8 cellular contexts compared by ENCODE assay signal in genomic region chr19:926595-927043, GRCh38. TPM values are rescaled to one million over a fixed set of nuclear protein-coding genes. Genes with fewer than 3 reads are reported as not detected.
DNase-seq lines count a peak whose midpoint lies in the region; ATAC-seq and TF ChIP-seq lines count a peak whose summit lies in the region.

No MANE protein-coding gene starts in this region.

- no peak for ATAC-seq in GM21619 (IDR thresholded peaks at IDR 0.05; ENCODE audit: unreplicated experiment)

- H3K27me3 Mint-ChIP-seq in neural crest cell (ENCODE audit: low read depth): peaks cover 13% of the 10 kb centered on the region

- no peak overlapping the region for H3K27ac Mint-ChIP-seq in neural crest cell (ENCODE audit: unreplicated experiment)

- no peak overlapping the region for H2AFZ ChIP-seq in fibroblast of lung (ENCODE audit: low read length)

- POLR2A ChIA-PET in HEK293 (lab: Yijun Ruan, JAX): no interaction called here

- H3K9ac ChIP-seq in fibroblast of lung (ENCODE audit: insufficient read depth, low read length): peak overlapping the region; percentile 52

- peak overlapping the region; percentile 95 for H3K4me3 Mint-ChIP-seq in neural crest cell

- no peaks in the 10 kb centered on the region for H3K27me3 ChIP-seq in fibroblast of lung (ENCODE audit: control insufficient read depth, insufficient read depth, low read length)

- no peaks in the 10 kb centered on the region for H3K36me3 Mint-ChIP-seq in neural crest cell (ENCODE audit: low read depth)

- no peaks in the 10 kb centered on the region for H4K20me1 ChIP-seq in fibroblast of lung (ENCODE audit: control insufficient read depth, extremely low read depth, insufficient read depth, low read length)

- no peaks in the 10 kb centered on the region for H3K9me3 ChIP-seq in HEK293 (ENCODE audit: control insufficient read depth, insufficient read depth, low read depth, low read length)
- H3K9me3 ChIP-seq in fibroblast of lung (ENCODE audit: control insufficient read depth, insufficient read depth, low read depth, low read length): no peaks in the 10 kb centered on the region

- H3K9me3 Mint-ChIP-seq in neural crest cell: no peaks in the 10 kb centered on the region

- CTCF ChIA-PET in HEK293 (lab: Yijun Ruan, JAX): no interaction called here

- H3K4me1 ChIP-seq in HEK293 (ENCODE audit: control insufficient read depth, insufficient read depth, low read length): no peaks in the 10 kb centered on the region; the same call in 1 of the 2 replicates
- H3K4me1 ChIP-seq in fibroblast of lung (ENCODE audit: control insufficient read depth, extremely low read depth, insufficient read depth, low read length): peaks cover 6% of the 10 kb centered on the region

- no peak overlapping the region for H3K4me2 ChIP-seq in fibroblast of lung (ENCODE audit: extremely low read depth, insufficient read depth, low read length)

- peak overlapping the region; percentile 83 for H3K4me3 ChIP-seq in HEK293 (ENCODE audit: low read depth, low read length)
- peak overlapping the region; percentile 40 to 84 (median 66) for H3K4me3 ChIP-seq in fibroblast of lung (replicated peaks in 1 of 4; ENCODE audit: control extremely low read depth in 1 of 4, insufficient read depth in 1 of 4, low read depth in 3 of 4, low read length in 4 of 4)

- H3K36me3 ChIP-seq in HEK293 (ENCODE audit: control insufficient read depth in 2 of 2, insufficient read depth in 1 of 2, low read length in 2 of 2) (peaks cover 0 to 19% of the 10 kb centered on the region in 2 experiments; a peak in 2 of 3 replicates), fibroblast of lung (ENCODE audit: control insufficient read depth, insufficient read depth, low read length) (peaks cover 2% of the 10 kb centered on the region)

- peaks cover 22% of the 10 kb centered on the region for H3K79me2 ChIP-seq in fibroblast of lung (ENCODE audit: control insufficient read depth, insufficient read depth, low read length)

- H3K27ac ChIP-seq in C4-2B (peak overlapping the region; percentile 91), HEK293 (ENCODE audit: extremely low read depth, low read depth, low read length) (peak overlapping the region; percentile 82; the same call in 1 of the 2 replicates), fibroblast of lung (ENCODE audit: insufficient read depth, low read length) (peak overlapping the region; percentile 63)

- peaks cover 8% of the 10 kb centered on the region for H3K4me1 Mint-ChIP-seq in neural crest cell

- peak; percentile 49 for DNase-seq in UCSD-AML1 (lab: John Stamatoyannopoulos, UW; ENCODE audit: unreplicated experiment)
- DNase-seq in fibroblast of lung (ENCODE audit: low read depth in 2 of 2): no peak
- DNase-seq in neural crest cell (ENCODE audit: low read depth, low spot score): no peak
- no peak for DNase-seq in putamen (ENCODE audit: low spot score)
- DNase-seq in NCI-H1092 treated with DMSO at 0.1 percent for 48 hours (lab: John Stamatoyannopoulos, UW): no peak

- TF ChIP-seq CTCF in C4-2B (conservative IDR thresholded peaks at IDR 0.05) (no peak), HEK293 (tag by site-specific recombination; IDR thresholded peaks at IDR 0.05) (no peak), fibroblast of lung (conservative IDR thresholded peaks at IDR 0.05 in 1 of 2, IDR thresholded peaks at IDR 0.05 in 1 of 2; ENCODE audit: low read depth in 1 of 2, low read length in 2 of 2) (no peak), neural crest cell (conservative IDR thresholded peaks at IDR 0.05) (no peak)

TF ChIP-seq in HEK293, 187 proteins besides CTCF, POLR2A, EP300 and RAD21 (continues in another document):
- TF ChIP-seq ZBTB21 (tag by site-specific recombination; IDR thresholded peaks at IDR 0.05) (no peak), ZNF544 (tag by site-specific recombination; IDR thresholded peaks at IDR 0.05) (no peak), ZBTB8A (tag by site-specific recombination; IDR thresholded peaks at IDR 0.05) (peak; percentile 74; the same call in 1 of the 2 replicates), PRDM4 (tag by site-specific recombination; IDR thresholded peaks at IDR 0.05) (peak; percentile 64), ZBTB26 (tag by site-specific recombination; optimal IDR thresholded peaks at IDR 0.05) (peak; percentile 37), ZNF335 (tag by site-specific recombination; conservative IDR thresholded peaks at IDR 0.05) (0 out of 2 replicates have a peak, but pooled peaks have one; percentile 30), GLIS2 (tag by site-specific recombination; IDR thresholded peaks at IDR 0.05) (peak; percentile 51; the same call in 1 of the 2 replicates), ZBTB20 (tag by site-specific recombination; IDR thresholded peaks at IDR 0.05) (peak; percentile 63; the same call in 1 of the 2 replicates), ZNF341 (tag by site-specific recombination; IDR thresholded peaks at IDR 0.05; ENCODE audit: low read depth) (peak; percentile 60), ZNF645 (tag by site-specific recombination; IDR thresholded peaks at IDR 0.05) (no peak), SCRT2 (tag by site-specific recombination; IDR thresholded peaks at IDR 0.05) (no peak), ZFP37 (tag by site-specific recombination; IDR thresholded peaks at IDR 0.05) (no peak), ZNF394 (tag by site-specific recombination; IDR thresholded peaks at IDR 0.05; ENCODE audit: borderline replicate concordance) (no peak), ZNF580 (tag by site-specific recombination; IDR thresholded peaks at IDR 0.05) (no peak), ZBTB17 (tag by site-specific recombination; IDR thresholded peaks at IDR 0.05) (no peak)

RNA-seq across cellular contexts. Expression of gene ARID3A, which starts 0.8 kb away (rescaled TPM):
- 12.1 and 14.9 TPM in 2 replicates for total RNA-seq in fibroblast of lung
- polyA plus RNA-seq in fibroblast of lung: 6.4 and 8.7 TPM in 2 replicates
- 10.5 and 12.5 TPM in 2 replicates for polyA plus RNA-seq in fibroblast of lung (2012)
- 32.6 and 39.3 TPM in 2 replicates for polyA minus RNA-seq in fibroblast of lung (ENCODE audit: low replicate concordance)
- total RNA-seq in neural crest cell: 48.4 and 58.9 TPM in 2 replicates

RNA-seq across cellular contexts. Expression of gene KISS1R, which starts 9.5 kb away (rescaled TPM):
- total RNA-seq in fibroblast of lung: not detected in 2 replicates
- not detected in 2 replicates for polyA plus RNA-seq in fibroblast of lung
- polyA plus RNA-seq in fibroblast of lung (2012): not detected in 2 replicates
- not detected in 2 replicates for polyA minus RNA-seq in fibroblast of lung (ENCODE audit: low replicate concordance)
- total RNA-seq in neural crest cell: 2.2 and 2.4 TPM in 2 replicates

RNA-seq across cellular contexts. Expression of gene R3HDM4, which starts 13.6 kb away (rescaled TPM):
- total RNA-seq in fibroblast of lung (13.2 and 13.4 TPM in 2 replicates), neural crest cell (47.7 and 50.9 TPM in 2 replicates)
- polyA plus RNA-seq in fibroblast of lung: 20.9 and 25.5 TPM in 2 replicates
- polyA plus RNA-seq in fibroblast of lung (2012): 34.2 and 35.6 TPM in 2 replicates
- polyA minus RNA-seq in fibroblast of lung (ENCODE audit: low replicate concordance): 30.5 and 33.5 TPM in 2 replicates

RNA-seq across cellular contexts. Expression of gene RNU6-9, which starts 33.3 kb away (rescaled TPM):
- total RNA-seq in fibroblast of lung: not detected in 2 replicates
- not detected in 2 replicates for polyA plus RNA-seq in fibroblast of lung
- not detected in 2 replicates for polyA plus RNA-seq in fibroblast of lung (2012)
- not detected in 2 replicates for polyA minus RNA-seq in fibroblast of lung (ENCODE audit: low replicate concordance)
- not detected in 2 replicates for total RNA-seq in neural crest cell

RNA-seq across cellular contexts. Expression of gene MED16, which starts 33.6 kb away (rescaled TPM):
- total RNA-seq in fibroblast of lung (24.4 and 35.0 TPM in 2 replicates), neural crest cell (73.9 and 77.7 TPM in 2 replicates)
- 19.3 and 26.2 TPM in 2 replicates for polyA plus RNA-seq in fibroblast of lung
- polyA plus RNA-seq in fibroblast of lung (2012): 45.7 and 61.2 TPM in 2 replicates
- polyA minus RNA-seq in fibroblast of lung (ENCODE audit: low replicate concordance): 39.8 and 51.4 TPM in 2 replicates
